Comparison of ENCODE assay signal across 25 cellular contexts in the genomic region with DNA sequence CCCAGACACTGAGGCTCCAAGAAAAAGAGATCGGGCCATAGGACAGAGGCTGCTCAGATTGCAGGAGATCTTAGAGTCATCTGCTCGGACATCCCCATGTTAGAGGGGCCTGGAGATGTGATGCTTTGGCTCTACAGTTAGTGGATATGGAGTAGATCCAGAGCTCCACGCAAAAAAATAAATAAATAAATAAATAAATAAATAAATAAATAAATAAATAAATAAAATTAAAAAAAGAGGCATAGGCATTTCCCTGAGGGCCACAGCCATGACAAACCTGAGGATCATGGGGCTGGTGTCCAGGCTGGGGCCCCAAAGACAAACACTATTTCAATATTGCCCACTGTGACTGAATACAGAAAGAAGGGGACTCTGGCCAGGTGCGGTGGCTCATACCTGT.
A peak's percentile ranks its signal among the peaks of the same experiment; 100 is the strongest.
DNase-seq lines count a peak whose midpoint lies in the region; ATAC-seq, FAIRE-seq and TF ChIP-seq lines count a peak whose summit lies in the region.
"Had no signal": no experiment of that assay in that cellular context is flagged by ENCODE, and none has a peak within 500 bp of the region (broad histone marks: within the 10 kb centered on the region; RNA-seq: fewer than 3 reads in every experiment).

No MANE protein-coding gene starts in this region.

- no peak for TF ChIP-seq RAD21 in A549 (conservative IDR thresholded peaks at IDR 0.05 in 1 of 2, IDR thresholded peaks at IDR 0.05 in 1 of 2)

- ATAC-seq in A549, result no peak
- no peak for ATAC-seq in WTC11
- ATAC-seq: GM12878 had no signal

- POLR2A ChIA-PET in A549 (lab: Yijun Ruan, JAX) (no interaction called here), HEK293 (lab: Yijun Ruan, JAX) (interaction anchor here (0.6 kb wide), 1 partner anchor 15 kb away, joined by 3 read pairs; no protein-coding TSS in a partner anchor), WTC11 (lab: Charles Lee) (no interaction called here)

- H3K4me2 ChIP-seq in A549 (no peak overlapping the region), mammary epithelial cell (ENCODE audit: insufficient read depth, low read depth, low read length) (no peak overlapping the region)

- H3K4me3 ChIP-seq in A549 (no peak overlapping the region), HEK293 (ENCODE audit: low read depth, low read length) (no peak overlapping the region), sigmoid colon (no peak overlapping the region), mammary epithelial cell (replicated peaks in 1 of 3; ENCODE audit: insufficient read depth in 1 of 3, low read depth in 2 of 3, low read length in 3 of 3) (no peak overlapping the region)
- H3K4me3 ChIP-seq: BLaER1 treated with 17β-estradiol and CSF1 and Interleukin-3, amounts not matched to agents 10 nM and 100 nM; GM12878; GM23248 had no signal

- no peak for FAIRE-seq in A549 (lab: Jason Lieb, UNC)
- FAIRE-seq: D721Med, GM12878, GM19239, H1 had no signal

- dilution Hi-C loops in mammary epithelial cell (cut with HindIII; ENCODE audit: low sequenced_read_pairs), result no loop called here

- no peaks in the 10 kb centered on the region for H3K27me3 ChIP-seq in sigmoid colon
- H3K27me3 ChIP-seq in mammary epithelial cell (ENCODE audit: insufficient read depth, low read length), result no peaks in the 10 kb centered on the region
- H3K27me3 ChIP-seq: BE2C; BLaER1 treated with 17β-estradiol and CSF1 and Interleukin-3, amounts not matched to agents 10 nM and 100 nM had no signal

- H3K9me3 Mint-ChIP-seq in WTC11, result no peaks in the 10 kb centered on the region
- H3K9me3 Mint-ChIP-seq: CD14-positive monocyte; CD4-positive, alpha-beta T cell; CD8-positive, alpha-beta memory T cell had no signal

- WGBS in A549 (ENCODE audit: missing lambda C conversion rate), result 89% methylated on average over 4 of the region's 4 CpGs
- 93 to 97% methylated on average over 4 of the region's 4 CpGs for WGBS in sigmoid colon, 2 donors
- WGBS in mammary epithelial cell (ENCODE audit: low coverage, missing lambda C conversion rate), result 100% methylated on average over 4 of the region's 4 CpGs

- no peaks in the 10 kb centered on the region for H3K4me1 Mint-ChIP-seq in WTC11

- H3K4me3 Mint-ChIP-seq in WTC11, result no peak overlapping the region
- H3K4me3 Mint-ChIP-seq: CD14-positive monocyte; CD4-positive, alpha-beta T cell; CD8-positive, alpha-beta memory T cell had no signal

- no peaks in the 10 kb centered on the region for H3K27me3 Mint-ChIP-seq in WTC11 (ENCODE audit: low read depth)
- H3K27me3 Mint-ChIP-seq: CD4-positive, alpha-beta T cell had no signal

- CTCF ChIA-PET in A549 (lab: Yijun Ruan, JAX), result interaction anchor here (5.7 to 11.9 kb wide), 2 partner anchors 14 kb away, joined by 63 to 155 read pairs; no protein-coding TSS in a partner anchor
- CTCF ChIA-PET in HEK293 (lab: Yijun Ruan, JAX), result interaction anchor here (0.6 to 2.5 kb wide), 3 partner anchors 11 to 14 kb away, joined by 3 to 9 read pairs (median 3); no protein-coding TSS in a partner anchor
- CTCF ChIA-PET in WTC11 (lab: Charles Lee), result interaction anchor here (2.8 to 3.9 kb wide), 2 partner anchors 13 to 14 kb away, joined by 12 to 13 read pairs; no protein-coding TSS in a partner anchor
- CTCF ChIA-PET in mammary epithelial cell (lab: Charles Lee; ENCODE audit: low non-redundant PET), result no interaction called here

- TF ChIP-seq CTCF in A549 (IDR thresholded peaks at IDR 0.05), result no peak
- TF ChIP-seq CTCF in HEK293 (tag by site-specific recombination; IDR thresholded peaks at IDR 0.05), result no peak
- TF ChIP-seq CTCF in WTC11 (IDR thresholded peaks at IDR 0.05), result no peak
- no peak for TF ChIP-seq CTCF in sigmoid colon (IDR thresholded peaks at IDR 0.05)
- TF ChIP-seq CTCF in mammary epithelial cell (conservative IDR thresholded peaks at IDR 0.05 in 1 of 2, IDR thresholded peaks at IDR 0.05 in 1 of 2; ENCODE audit: extremely low read depth in 1 of 2, insufficient read depth in 1 of 2, low read depth in 1 of 2, low read length in 2 of 2), result no peak

- H3K9me3 ChIP-seq in A549, result no peaks in the 10 kb centered on the region
- no peaks in the 10 kb centered on the region for H3K9me3 ChIP-seq in HEK293 (ENCODE audit: control insufficient read depth, insufficient read depth, low read depth, low read length)
- no peaks in the 10 kb centered on the region for H3K9me3 ChIP-seq in sigmoid colon
- no peaks in the 10 kb centered on the region for H3K9me3 ChIP-seq in mammary epithelial cell (replicated peaks; ENCODE audit: insufficient read depth, low read length)
- H3K9me3 ChIP-seq: BE2C; BLaER1 treated with 17β-estradiol and CSF1 and Interleukin-3, amounts not matched to agents 10 nM and 100 nM had no signal

- H3K4me1 ChIP-seq in A549, result peaks cover 36% of the 10 kb centered on the region
- H3K4me1 ChIP-seq in HEK293 (ENCODE audit: control insufficient read depth, insufficient read depth, low read length), result peaks cover 3% of the 10 kb centered on the region; the same call in 1 of the 2 replicates
- peaks cover 0 to 18% (median 13%) of the 10 kb centered on the region in 4 donors for H3K4me1 ChIP-seq in sigmoid colon
- peaks cover 36% of the 10 kb centered on the region for H3K4me1 ChIP-seq in mammary epithelial cell (ENCODE audit: insufficient read depth, low read length)

- no peaks in the 10 kb centered on the region for H3K79me2 ChIP-seq in mammary epithelial cell (ENCODE audit: insufficient read depth, low read length)

- H3K27ac Mint-ChIP-seq in WTC11, result no peak overlapping the region
- H3K27ac Mint-ChIP-seq: CD4-positive, alpha-beta T cell had no signal

- H3K36me3 Mint-ChIP-seq in WTC11, result no peaks in the 10 kb centered on the region
- H3K36me3 Mint-ChIP-seq: CD14-positive monocyte; CD8-positive, alpha-beta memory T cell had no signal

- TF ChIP-seq POLR2A in A549 (IDR thresholded peaks at IDR 0.05; ENCODE audit: low read length) (no peak), sigmoid colon (IDR thresholded peaks at IDR 0.05) (no peak)

- intact Hi-C loops in sigmoid colon (cut with DNase I), result no loop called here
- intact Hi-C loops in mammary epithelial cell (cut with micrococcal nuclease), result no loop called here

- H3K36me3 ChIP-seq in HEK293 (ENCODE audit: control insufficient read depth in 2 of 2, insufficient read depth in 1 of 2, low read length in 2 of 2), result no peaks in the 10 kb centered on the region
- H3K36me3 ChIP-seq in sigmoid colon, result no peaks in the 10 kb centered on the region
- no peaks in the 10 kb centered on the region for H3K36me3 ChIP-seq in mammary epithelial cell (ENCODE audit: insufficient read depth, low read length)
- H3K36me3 ChIP-seq: BE2C; BLaER1 treated with 17β-estradiol and CSF1 and Interleukin-3, amounts not matched to agents 10 nM and 100 nM had no signal

- no peak overlapping the region for H2AFZ ChIP-seq in mammary epithelial cell (ENCODE audit: low read depth, low read length)
- H2AFZ ChIP-seq: GM23248 had no signal

- no peaks in the 10 kb centered on the region for H4K20me1 ChIP-seq in mammary epithelial cell (ENCODE audit: insufficient read depth, low read length)
- H4K20me1 ChIP-seq: BLaER1 treated with 17β-estradiol and CSF1 and Interleukin-3, amounts not matched to agents 10 nM and 100 nM had no signal

- TF ChIP-seq EP300 in A549 (IDR thresholded peaks at IDR 0.05) (no peak), sigmoid colon (IDR thresholded peaks at IDR 0.05) (no peak)

- in situ Hi-C loops in mammary epithelial cell (cut with MboI; ENCODE audit: low sequenced_read_pairs in 2 of 2), result no loop called here

- H3K27ac ChIP-seq in A549 (peak overlapping the region; percentile 94 to 97; a peak in 5 of 6 replicates), HEK293 (ENCODE audit: extremely low read depth, low read depth, low read length) (no peak overlapping the region), sigmoid colon (no peak overlapping the region), mammary epithelial cell (ENCODE audit: insufficient read depth, low read depth, low read length) (no peak overlapping the region)
- H3K27ac ChIP-seq: BLaER1 treated with 17β-estradiol and CSF1 and Interleukin-3, amounts not matched to agents 10 nM and 100 nM; GM23248 had no signal

- no peak overlapping the region for H3K9ac ChIP-seq in mammary epithelial cell (ENCODE audit: insufficient read depth, low read length)
- H3K9ac ChIP-seq: BLaER1 treated with 17β-estradiol and CSF1 and Interleukin-3, amounts not matched to agents 10 nM and 100 nM; GM23248 had no signal

- BruUV-seq in mammary epithelial cell (replicated peaks; lab: Mats Ljungman, UMichigan), result no TSS peak

- DNase-seq in A549 (ENCODE audit: low read depth in 1 of 2, low spot score in 1 of 2) (no peak), WTC11 (ENCODE audit: low spot score) (no peak), sigmoid colon (peak; percentile 20), mammary epithelial cell (no peak), NCI-H774 (lab: John Stamatoyannopoulos, UW) (no peak)
- no peak for DNase-seq in central memory CD4-positive, alpha-beta T cell
- DNase-seq: ACHN; AML-193; BE2C; CD4-positive, alpha-beta T cell; CD8-positive, alpha-beta memory T cell; DMS 273 treated with DMSO at 0.1 percent for 48 hours; DMS79; EL; GDM1; GM23248; H7; HCEC 1CT had no signal

TF ChIP-seq in A549, 52 proteins besides CTCF, POLR2A, EP300 and RAD21:
- no peak for TF ChIP-seq ZFP36 (IDR thresholded peaks at IDR 0.05; ENCODE audit: borderline replicate concordance, partially characterized antibody)
- peak; percentile 48 for TF ChIP-seq ZC3H11A (IDR thresholded peaks at IDR 0.05)
- no peak for TF ChIP-seq CHD2 (IDR thresholded peaks at IDR 0.05; ENCODE audit: low read length, partially characterized antibody)

TF ChIP-seq in HEK293, 187 proteins besides CTCF, POLR2A, EP300 and RAD21 (continues in another document):
- no peak for TF ChIP-seq ZNF350 (tag by site-specific recombination; IDR thresholded peaks at IDR 0.05)
- no peak for TF ChIP-seq ZNF335 (tag by site-specific recombination; conservative IDR thresholded peaks at IDR 0.05)
- TF ChIP-seq ZNF140 (tag by site-specific recombination; IDR thresholded peaks at IDR 0.05), result peak; percentile 18; the same call in 1 of the 2 replicates
- no peak for TF ChIP-seq ZNF302 (tag by site-specific recombination; IDR thresholded peaks at IDR 0.05; ENCODE audit: low read depth)

TF ChIP-seq in WTC11, 78 proteins besides CTCF, POLR2A, EP300 and RAD21:
- no peak for TF ChIP-seq KAT7 (CRISPR knock-in tag; IDR thresholded peaks at IDR 0.05; ENCODE audit: borderline replicate concordance)
- TF ChIP-seq HMGA2 (CRISPR knock-in tag; IDR thresholded peaks at IDR 0.05), result peak; percentile 6; the same call in 1 of the 2 replicates

Comparison
In these comparisons a context has a peak if more than half of its experiments do, and no peak if none do; other contexts are left out.
1. H3K27ac ChIP-seq: peak in A549 (2 of 2); none in HEK293 (single experiment), sigmoid colon (0 of 4) and mammary epithelial cell (single experiment).